Comparison of ENCODE assay signal across 8 cellular contexts in genomic region chr12:64618953-64619590, GRCh38. TPM values are rescaled to one million over a fixed set of nuclear protein-coding genes. Genes with fewer than 3 reads are reported as not detected.
A peak's percentile ranks its signal among the peaks of the same experiment; 100 is the strongest.
DNase-seq lines count a peak whose midpoint lies in the region; ATAC-seq and TF ChIP-seq lines count a peak whose summit lies in the region.

No MANE protein-coding gene starts in this region.

- H3K4me3 ChIP-seq in SJCRH30 (no peak overlapping the region), hepatocyte (no peak overlapping the region)

- H3K27ac ChIP-seq in SJCRH30 (no peak overlapping the region), hepatocyte (no peak overlapping the region)

- peak overlapping the region; percentile 21 for H3K27ac Mint-ChIP-seq in activated naive CD8-positive, alpha-beta T cell treated with anti-CD3 and anti-CD28 coated beads, Interleukin-2, amount 10 ng/mL, durations not matched to agents 7 days and 5 days
- peak overlapping the region; percentile 8 for H3K27ac Mint-ChIP-seq in mesothelial cell of epicardium
- no peak overlapping the region for H3K27ac Mint-ChIP-seq in T-helper 2 cell treated with Interferon-gamma antibody and Interleukin-4, amounts not matched to agents 5 μg/mL and 100 μg/mL, for 36 hours

- no peaks in the 10 kb centered on the region for H4K20me1 ChIP-seq in hepatocyte (ENCODE audit: insufficient read depth, poor library complexity, severe bottlenecking)

- H3K4me1 ChIP-seq in SJCRH30 = no peaks in the 10 kb centered on the region
- H3K4me1 ChIP-seq in hepatocyte (ENCODE audit: insufficient read depth) = no peaks in the 10 kb centered on the region

- peaks cover 32% of the 10 kb centered on the region for H3K4me1 Mint-ChIP-seq in activated naive CD8-positive, alpha-beta T cell treated with anti-CD3 and anti-CD28 coated beads, Interleukin-2, amount 10 ng/mL, durations not matched to agents 7 days and 5 days
- peaks cover 15% of the 10 kb centered on the region for H3K4me1 Mint-ChIP-seq in mesothelial cell of epicardium
- H3K4me1 Mint-ChIP-seq in T-helper 2 cell treated with Interferon-gamma antibody and Interleukin-4, amounts not matched to agents 5 μg/mL and 100 μg/mL, for 36 hours (ENCODE audit: low read depth) = peaks cover 34% of the 10 kb centered on the region

- H3K27me3 Mint-ChIP-seq in activated naive CD8-positive, alpha-beta T cell treated with anti-CD3 and anti-CD28 coated beads, Interleukin-2, amount 10 ng/mL, durations not matched to agents 7 days and 5 days = no peaks in the 10 kb centered on the region
- no peaks in the 10 kb centered on the region for H3K27me3 Mint-ChIP-seq in mesothelial cell of epicardium (ENCODE audit: low read depth)
- H3K27me3 Mint-ChIP-seq in T-helper 2 cell treated with Interferon-gamma antibody and Interleukin-4, amounts not matched to agents 5 μg/mL and 100 μg/mL, for 36 hours (ENCODE audit: low read depth) = no peaks in the 10 kb centered on the region

- TF ChIP-seq CTCF in GM20000 (IDR thresholded peaks at IDR 0.05; ENCODE audit: extremely low read depth, missing control alignments) = no peak
- no peak for TF ChIP-seq CTCF in mesothelial cell of epicardium (IDR thresholded peaks at IDR 0.05; ENCODE audit: unreplicated experiment)
- no peak for TF ChIP-seq CTCF in hepatocyte (IDR thresholded peaks at IDR 0.05; ENCODE audit: poor library complexity)

- POLR2A ChIA-PET in activated naive CD8-positive, alpha-beta T cell treated with anti-CD3 and anti-CD28 coated beads, Interleukin-2, amount 10 ng/mL, durations not matched to agents 7 days and 5 days (lab: Charles Lee) = interaction anchor here (1.0 to 1.1 kb wide), 2 partner anchors 8 to 10 kb away, joined by 5 read pairs; no protein-coding TSS in a partner anchor

- H3K36me3 ChIP-seq in SJCRH30 = peaks cover 3% of the 10 kb centered on the region
- no peaks in the 10 kb centered on the region for H3K36me3 ChIP-seq in hepatocyte (replicated peaks; ENCODE audit: insufficient read depth, low read depth)

- H2AFZ ChIP-seq in hepatocyte = no peak overlapping the region

- no peaks in the 10 kb centered on the region for H3K27me3 ChIP-seq in SJCRH30
- no peaks in the 10 kb centered on the region for H3K27me3 ChIP-seq in hepatocyte

- WGBS in hepatocyte (ENCODE audit: low lambda C conversion rate, missing lambda C conversion rate) = 76% methylated on average over 3 of the region's 3 CpGs

- H3K9me3 Mint-ChIP-seq in activated naive CD8-positive, alpha-beta T cell treated with anti-CD3 and anti-CD28 coated beads, Interleukin-2, amount 10 ng/mL, durations not matched to agents 7 days and 5 days = no peaks in the 10 kb centered on the region
- no peaks in the 10 kb centered on the region for H3K9me3 Mint-ChIP-seq in mesothelial cell of epicardium
- no peaks in the 10 kb centered on the region for H3K9me3 Mint-ChIP-seq in T-helper 2 cell treated with Interferon-gamma antibody and Interleukin-4, amounts not matched to agents 5 μg/mL and 100 μg/mL, for 36 hours

- no peak overlapping the region for H3K4me2 ChIP-seq in hepatocyte

- ATAC-seq in HG03558 (IDR thresholded peaks at IDR 0.05; ENCODE audit: extremely low read depth, unreplicated experiment) = peak; percentile 33
- ATAC-seq in activated naive CD8-positive, alpha-beta T cell treated with anti-CD3 and anti-CD28 coated beads, Interleukin-2, amount 10 ng/mL, durations not matched to agents 7 days and 5 days (ENCODE audit: low read depth) = no peak

- no peaks in the 10 kb centered on the region for H3K9me3 ChIP-seq in SJCRH30 (replicated peaks)
- H3K9me3 ChIP-seq in hepatocyte (ENCODE audit: low read depth) = no peaks in the 10 kb centered on the region

- peak; percentile 46 for DNase-seq in EL
- peak; percentile 54 for DNase-seq in GM20000 (ENCODE audit: low spot score)
- DNase-seq in activated naive CD8-positive, alpha-beta T cell treated with anti-CD3 and anti-CD28 coated beads, Interleukin-2, amount 10 ng/mL, durations not matched to agents 7 days and 5 days = no peak
- DNase-seq in mesothelial cell of epicardium (ENCODE audit: low spot score in 2 of 2, unreplicated experiment in 2 of 2) = no peak
- no peak for DNase-seq in SJCRH30
- DNase-seq in T-helper 2 cell treated with Interferon-gamma antibody and Interleukin-4, amounts not matched to agents 5 μg/mL and 100 μg/mL, for 36 hours (ENCODE audit: low spot score) = no peak
- DNase-seq in hepatocyte (ENCODE audit: low spot score) = no peak

- no peaks in the 10 kb centered on the region for H3K9me2 ChIP-seq in hepatocyte (replicated peaks; ENCODE audit: insufficient read depth)

- H3K79me2 ChIP-seq in hepatocyte = peaks cover 85% of the 10 kb centered on the region

- no peak overlapping the region for H3K4me3 Mint-ChIP-seq in activated naive CD8-positive, alpha-beta T cell treated with anti-CD3 and anti-CD28 coated beads, Interleukin-2, amount 10 ng/mL, durations not matched to agents 7 days and 5 days
- H3K4me3 Mint-ChIP-seq in mesothelial cell of epicardium = no peak overlapping the region
- H3K4me3 Mint-ChIP-seq in T-helper 2 cell treated with Interferon-gamma antibody and Interleukin-4, amounts not matched to agents 5 μg/mL and 100 μg/mL, for 36 hours = no peak overlapping the region

- H3K36me3 Mint-ChIP-seq in activated naive CD8-positive, alpha-beta T cell treated with anti-CD3 and anti-CD28 coated beads, Interleukin-2, amount 10 ng/mL, durations not matched to agents 7 days and 5 days = peaks cover 24% of the 10 kb centered on the region
- peaks cover 4% of the 10 kb centered on the region for H3K36me3 Mint-ChIP-seq in mesothelial cell of epicardium
- peaks cover 29% of the 10 kb centered on the region for H3K36me3 Mint-ChIP-seq in T-helper 2 cell treated with Interferon-gamma antibody and Interleukin-4, amounts not matched to agents 5 μg/mL and 100 μg/mL, for 36 hours (ENCODE audit: low read depth)

RNA-seq across cellular contexts. Expression of gene RASSF3, which starts 8.8 kb away (rescaled TPM):
- 10 to 100 TPM; 69.5 to 74.1 TPM for total RNA-seq in activated naive CD8-positive, alpha-beta T cell treated with anti-CD3 and anti-CD28 coated beads, Interleukin-2, amount 10 ng/mL, durations not matched to agents 7 days and 5 days
- total RNA-seq in mesothelial cell of epicardium (16.3 to 18.8 TPM (median 16.3 TPM) in 3 replicates), hepatocyte (20.0 and 22.3 TPM in 2 replicates)
- 25.3 and 27.2 TPM in 2 replicates for total RNA-seq in SJCRH30 (2014; rRNA removed; shearing (Covaris generic))
- polyA plus RNA-seq in hepatocyte = 5.1 and 7.8 TPM in 2 replicates

Comparison
In these comparisons a context has a peak if more than half of its experiments do, and no peak if none do; other contexts are left out.
1. DNase-seq: peak in EL (single experiment) and GM20000 (single experiment); none in activated naive CD8-positive, alpha-beta T cell treated with anti-CD3 and anti-CD28 coated beads, Interleukin-2, amount 10 ng/mL, durations not matched to agents 7 days and 5 days (single experiment), mesothelial cell of epicardium (0 of 2), SJCRH30 (0 of 2), T-helper 2 cell treated with Interferon-gamma antibody and Interleukin-4, amounts not matched to agents 5 μg/mL and 100 μg/mL, for 36 hours (single experiment) and hepatocyte (single experiment).